ENCODE assay signal across 8 cellular contexts in genomic region chr2:58762176-58762781, GRCh38.
DNase-seq lines count a peak whose midpoint lies in the region; ATAC-seq and TF ChIP-seq lines count a peak whose summit lies in the region.

No MANE protein-coding gene starts in this region.

- DNase-seq in NCI-H1092 (lab: John Stamatoyannopoulos, UW) (peak; percentile 14), NCI-H1092 treated with DMSO at 0.1 percent for 48 hours (lab: John Stamatoyannopoulos, UW) (no peak), breast epithelium (ENCODE audit: low spot score in 2 of 2) (peak in 1 of 2 donors; percentile 40), upper lobe of right lung (peak; percentile 64)

- H3K27ac ChIP-seq in OCI-LY1 (ENCODE audit: low read depth, low read length, poor library complexity, severe bottlenecking) (no peak overlapping the region), breast epithelium (no peak overlapping the region), liver (ENCODE audit: low read depth in 1 of 2, low read length in 2 of 2) (no peak overlapping the region), upper lobe of right lung (no peak overlapping the region)

- peak; percentile 80 to 85 for TF ChIP-seq RAD21 in liver (IDR thresholded peaks at IDR 0.05)

- H3K9me3 ChIP-seq in OCI-LY1 (ENCODE audit: low read length): no peaks in the 10 kb centered on the region
- H3K9me3 ChIP-seq in breast epithelium: no peaks in the 10 kb centered on the region
- H3K9me3 ChIP-seq in liver (ENCODE audit: control insufficient read depth in 4 of 4, low read length in 3 of 4): no peaks in the 10 kb centered on the region
- H3K9me3 ChIP-seq in upper lobe of right lung: no peaks in the 10 kb centered on the region

- peak; percentile 73 for TF ChIP-seq CTCF in OCI-LY1 (IDR thresholded peaks at IDR 0.05; ENCODE audit: low read length)
- peak in 2 of 3 donors; percentile 34 to 36 for TF ChIP-seq CTCF in breast epithelium (IDR thresholded peaks at IDR 0.05)
- TF ChIP-seq CTCF in liver (IDR thresholded peaks at IDR 0.05; ENCODE audit: low read depth, low read length, missing input control): peak; percentile 62
- TF ChIP-seq CTCF in upper lobe of right lung (IDR thresholded peaks at IDR 0.05): peak; percentile 50

- TF ChIP-seq POLR2A in breast epithelium (IDR thresholded peaks at IDR 0.05): no peak

- no peaks in the 10 kb centered on the region for H3K79me2 ChIP-seq in OCI-LY1 (ENCODE audit: insufficient read depth, low read length)

- no peak overlapping the region for H3K4me3 ChIP-seq in OCI-LY1 (ENCODE audit: low read depth, low read length, poor library complexity, severe bottlenecking)
- no peak overlapping the region for H3K4me3 ChIP-seq in breast epithelium
- no peak overlapping the region for H3K4me3 ChIP-seq in liver (ENCODE audit: low read depth in 1 of 3, low read length in 3 of 3)
- no peak overlapping the region for H3K4me3 ChIP-seq in upper lobe of right lung

- H3K9ac ChIP-seq in OCI-LY1 (ENCODE audit: low read length) (no peak overlapping the region), liver (ENCODE audit: low read depth in 1 of 2, low read length in 2 of 2) (no peak overlapping the region)

- no peaks in the 10 kb centered on the region for H3F3A ChIP-seq in OCI-LY1 (ENCODE audit: insufficient read depth, low read length)

- H3K36me3 ChIP-seq in OCI-LY1 (ENCODE audit: insufficient read depth, low read length): no peaks in the 10 kb centered on the region
- H3K36me3 ChIP-seq in breast epithelium: no peaks in the 10 kb centered on the region
- no peaks in the 10 kb centered on the region for H3K36me3 ChIP-seq in liver (ENCODE audit: control insufficient read depth in 4 of 4, insufficient read depth in 3 of 4, low read depth in 1 of 4, low read length in 3 of 4)
- no peaks in the 10 kb centered on the region for H3K36me3 ChIP-seq in upper lobe of right lung

- no peak overlapping the region for H2AFZ ChIP-seq in OCI-LY1 (ENCODE audit: low read length)

- peak; percentile 86 for ATAC-seq in GM19463 (IDR thresholded peaks at IDR 0.05; ENCODE audit: unreplicated experiment)
- ATAC-seq in HG03575 (IDR thresholded peaks at IDR 0.05; ENCODE audit: extremely low read depth, insufficient number of reproducible peaks, low FRiP score, unreplicated experiment): peak; percentile 65
- ATAC-seq in upper lobe of right lung: peak; percentile 89

- no peaks in the 10 kb centered on the region for H3K9me2 ChIP-seq in OCI-LY1 (ENCODE audit: low read depth, low read length)

- 17% methylated on average over 5 of the region's 5 CpGs for WGBS in liver

- no peaks in the 10 kb centered on the region for H3K4me1 ChIP-seq in OCI-LY1 (ENCODE audit: insufficient read depth, low read length, severe bottlenecking)
- no peaks in the 10 kb centered on the region for H3K4me1 ChIP-seq in breast epithelium
- no peaks in the 10 kb centered on the region for H3K4me1 ChIP-seq in liver (ENCODE audit: control insufficient read depth in 4 of 4, insufficient read depth in 4 of 4, low read length in 3 of 4)
- H3K4me1 ChIP-seq in upper lobe of right lung: no peaks in the 10 kb centered on the region

- intact Hi-C loops in breast epithelium (cut with DNase I; ENCODE audit: low total_unique reads) (no loop called here), upper lobe of right lung (cut with DNase I) (no loop called here)

- H3K4me2 ChIP-seq in OCI-LY1 (ENCODE audit: low read length): no peak overlapping the region

- H3K27me3 ChIP-seq in OCI-LY1 (ENCODE audit: insufficient read depth, low read length) (no peaks in the 10 kb centered on the region), breast epithelium (no peaks in the 10 kb centered on the region), liver (ENCODE audit: control insufficient read depth in 4 of 4, insufficient read depth in 4 of 4, low read length in 3 of 4) (peaks cover 0 to 5% (median 0%) of the 10 kb centered on the region in 4 donors), upper lobe of right lung (no peaks in the 10 kb centered on the region)

- no peaks in the 10 kb centered on the region for H4K20me1 ChIP-seq in OCI-LY1 (ENCODE audit: insufficient read depth, low read length)

TF ChIP-seq in liver, 16 proteins besides CTCF, POLR2A, EP300 and RAD21:
- no peak for TF ChIP-seq FOXA1 (IDR thresholded peaks at IDR 0.05)
